1 cellular context compared by ENCODE assay signal in genomic region chr21:37087188-37087587, GRCh38.
TF ChIP-seq lines count a peak whose summit lies in the region.

No MANE protein-coding gene starts in this region.

TF ChIP-seq in HEK293, 187 proteins besides CTCF, POLR2A, EP300 and RAD21 (continued from another document):
- TF ChIP-seq ZBTB6 (tag by site-specific recombination; IDR thresholded peaks at IDR 0.05) (no peak), ZNF521 (tag by site-specific recombination; IDR thresholded peaks at IDR 0.05) (no peak), TCF7L2 (IDR thresholded peaks at IDR 0.05; ENCODE audit: borderline replicate concordance, low read depth, low read length) (no peak), PBX3 (CRISPR knock-in tag; IDR thresholded peaks at IDR 0.05) (no peak), ZNF423 (tag by site-specific recombination; IDR thresholded peaks at IDR 0.05) (no peak), ZNF701 (tag by site-specific recombination; IDR thresholded peaks at IDR 0.05) (no peak), ZNF548 (tag by site-specific recombination; IDR thresholded peaks at IDR 0.05) (no peak), ZNF280C (tag by site-specific recombination; IDR thresholded peaks at IDR 0.05) (no peak), GLIS1 (tag by site-specific recombination; IDR thresholded peaks at IDR 0.05) (no peak), MEIS1 (CRISPR knock-in tag; IDR thresholded peaks at IDR 0.05; ENCODE audit: borderline replicate concordance) (no peak), ZNF513 (tag by site-specific recombination; IDR thresholded peaks at IDR 0.05) (no peak), ZNF335 (tag by site-specific recombination; conservative IDR thresholded peaks at IDR 0.05) (no peak), ZNF571 (tag by site-specific recombination; IDR thresholded peaks at IDR 0.05) (no peak), ZBTB10 (tag by site-specific recombination; IDR thresholded peaks at IDR 0.05) (no peak), MZF1 (tag by site-specific recombination; IDR thresholded peaks at IDR 0.05; ENCODE audit: borderline replicate concordance) (no peak), ZNF138 (tag by site-specific recombination; IDR thresholded peaks at IDR 0.05; ENCODE audit: borderline replicate concordance) (no peak)
